8 cellular contexts compared by ENCODE assay signal in genomic region chr1:101567582-101568189, GRCh38.
DNase-seq lines count a peak whose midpoint lies in the region; ATAC-seq and TF ChIP-seq lines count a peak whose summit lies in the region.

No MANE protein-coding gene starts in this region.

- H3K9me3 ChIP-seq in adipocyte (ENCODE audit: control insufficient read depth, low read length), result peaks cover 10% of the 10 kb centered on the region

- H3K9ac ChIP-seq in adipocyte (ENCODE audit: low read length), result no peak overlapping the region

- H3K27me3 ChIP-seq in GM06990 (replicated peaks; ENCODE audit: control insufficient read depth, insufficient read depth, low read length), result no peaks in the 10 kb centered on the region
- no peaks in the 10 kb centered on the region for H3K27me3 ChIP-seq in adipocyte (replicated peaks; ENCODE audit: control insufficient read depth, insufficient read depth, low read length)

- peak; percentile 98 for TF ChIP-seq CTCF in GM06990 (IDR thresholded peaks at IDR 0.05; ENCODE audit: insufficient read depth, low read length, poor library complexity, severe bottlenecking)

- peak; percentile 10 for DNase-seq in GM06990 (ENCODE audit: extremely low read depth, insufficient read length)
- peak; percentile 27 for DNase-seq in SKM-1 treated with dmso at 0.1 percent for 144 hours (lab: John Stamatoyannopoulos, UW; ENCODE audit: unreplicated experiment)
- DNase-seq in adipocyte (ENCODE audit: low read depth), result peak; percentile 61
- DNase-seq in islet precursor cell, result peak; percentile 57
- peak; percentile 1 to 8 for DNase-seq in stimulated activated CD8-positive, alpha-beta memory T cell treated with anti-CD3 and anti-CD28 coated beads, Interleukin-15, amount 100 ng/mL, for 4 hours (ENCODE audit: low read depth in 2 of 2)
- no peak for DNase-seq in DMS153 (lab: John Stamatoyannopoulos, UW)

- ATAC-seq in GM21447 (IDR thresholded peaks at IDR 0.05; ENCODE audit: unreplicated experiment), result peak; percentile 96
- ATAC-seq in HG03575 (IDR thresholded peaks at IDR 0.05; ENCODE audit: extremely low read depth, insufficient number of reproducible peaks, low FRiP score, unreplicated experiment), result peak; percentile 89

- no peaks in the 10 kb centered on the region for H3K4me1 ChIP-seq in adipocyte (ENCODE audit: control insufficient read depth, insufficient read depth, low read length)

- no peak overlapping the region for H3K4me3 ChIP-seq in GM06990 (replicated peaks; ENCODE audit: low read depth, low read length)
- H3K4me3 ChIP-seq in adipocyte (ENCODE audit: low read length), result no peak overlapping the region

- H3K36me3 ChIP-seq in GM06990 (ENCODE audit: control insufficient read depth, insufficient read depth, low read length), result no peaks in the 10 kb centered on the region
- H3K36me3 ChIP-seq in adipocyte (ENCODE audit: control insufficient read depth, insufficient read depth, low read length, severe bottlenecking), result no peaks in the 10 kb centered on the region
